Comparison of ENCODE assay signal across 21 cellular contexts in the genomic region with DNA sequence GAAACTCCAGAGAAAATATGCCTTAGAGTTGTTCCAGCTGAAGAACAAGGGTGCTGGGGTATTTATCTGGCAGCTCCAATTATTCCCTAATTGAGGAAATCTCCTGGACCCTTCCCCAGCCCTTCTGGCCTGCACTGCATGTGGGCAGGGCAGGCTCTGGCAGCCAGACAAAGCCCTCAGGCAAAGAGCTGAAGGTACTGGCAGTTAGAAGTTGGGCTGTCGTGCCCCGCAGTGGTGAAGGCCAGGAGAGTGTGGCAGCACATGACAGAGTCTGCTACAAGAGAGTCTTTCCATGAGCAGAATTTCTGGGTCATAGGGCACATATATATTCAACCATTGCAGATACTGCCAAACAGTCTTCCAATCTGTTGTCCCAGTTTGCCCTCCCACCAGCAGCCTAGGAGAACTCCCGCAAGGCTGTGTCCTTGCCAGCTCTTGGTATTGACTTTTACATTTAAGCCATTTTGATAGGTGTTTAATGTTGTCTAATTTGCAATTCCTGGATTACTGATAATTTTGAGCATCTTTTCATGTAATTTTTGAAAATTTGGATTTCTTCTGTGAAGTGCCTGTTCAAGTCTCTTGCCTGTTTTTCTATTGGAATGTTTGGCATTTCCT. TPM values are rescaled to one million over a fixed set of nuclear protein-coding genes. Genes with fewer than 3 reads are reported as not detected.
"Had no signal": no experiment of that assay in that cellular context is flagged by ENCODE, and none has a peak within 500 bp of the region (broad histone marks: within the 10 kb centered on the region; RNA-seq: fewer than 3 reads in every experiment).

No MANE protein-coding gene starts in this region.

- H3K4me1 ChIP-seq: colonic mucosa, thyroid gland, vagina had no signal

- H3K27ac ChIP-seq: colonic mucosa, hepatocyte, neutrophil, sigmoid colon, skin epidermis, thyroid gland, upper lobe of right lung, vagina had no signal

- DNase-seq: colonic mucosa; dermis blood vessel endothelial cell; erythroblast; foreskin melanocyte; head of caudate nucleus; kidney; left cardiac atrium; left ventricle myocardium superior; mammary epithelial cell; naive thymus-derived CD8-positive, alpha-beta T cell; sigmoid colon; stimulated activated CD4-positive, alpha-beta T cell treated with anti-CD3 and anti-CD28 coated beads, Interleukin-2, amount 100 ng/mL, for 24 hours; stimulated activated CD4-positive, alpha-beta T cell treated with anti-CD3 and anti-CD28 coated beads, Interleukin-4, amount 100 ng/mL, for 4 hours; stimulated activated naive CD4-positive, alpha-beta T cell; thyroid gland; upper lobe of right lung had no signal

- FAIRE-seq: kidney had no signal

- H3K9me3 ChIP-seq: colonic mucosa, neutrophil, sigmoid colon, thyroid gland, upper lobe of right lung, vagina had no signal

- H3K36me3 ChIP-seq: colonic mucosa, neutrophil, sigmoid colon, thyroid gland, upper lobe of right lung, vagina had no signal

- H3K27me3 ChIP-seq: colonic mucosa, hepatocyte, thyroid gland, upper lobe of right lung, vagina had no signal

- H3K4me3 ChIP-seq: colonic mucosa, hepatocyte, sigmoid colon, skin epidermis, thyroid gland, upper lobe of right lung, vagina had no signal

RNA-seq across cellular contexts. Expression of a gene that starts 26.6 kb away (rescaled TPM):
- total RNA-seq: mononuclear cell; naive thymus-derived CD8-positive, alpha-beta T cell; vagina had no signal
- polyA plus RNA-seq: naive thymus-derived CD8-positive, alpha-beta T cell had no signal
